ENCODE assay signal across 29 cellular contexts in the genomic region with DNA sequence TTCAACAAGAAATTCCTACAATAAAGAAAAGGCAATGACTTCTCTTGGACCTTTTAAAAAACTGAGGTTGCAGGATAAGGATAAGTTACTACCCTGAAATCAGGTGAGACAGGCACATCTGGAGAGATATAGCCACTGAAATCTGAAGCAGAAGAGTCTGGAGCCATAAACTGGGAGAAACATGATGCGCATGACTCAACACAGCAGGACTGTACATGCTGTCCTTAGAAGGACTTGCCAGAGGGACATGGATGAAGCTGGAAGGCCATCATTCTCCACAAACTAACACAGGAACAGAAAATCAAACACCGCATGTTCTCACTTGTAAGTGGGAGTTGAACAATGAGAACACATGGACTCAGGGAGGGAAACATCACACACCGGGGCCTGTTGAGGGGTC.
"Had no signal": no experiment of that assay in that cellular context is flagged by ENCODE, and none has a peak within 500 bp of the region (broad histone marks: within the 10 kb centered on the region; RNA-seq: fewer than 3 reads in every experiment).

No MANE protein-coding gene starts in this region.

- H3K4me1 ChIP-seq: colonic mucosa, heart right ventricle, lower lobe of right lung, prostate gland, right atrium auricular region, testis, tibial artery had no signal

- DNase-seq: colonic mucosa; dermis blood vessel endothelial cell; effector memory CD4-positive, alpha-beta T cell; foreskin fibroblast; glutamatergic neuron; heart right ventricle; hippocampal formation; kidney glomerular epithelial cell; left colon; left ventricle myocardium superior; lower lobe of right lung; mucosa of descending colon; naive B cell; nucleus accumbens; stimulated activated CD4-positive, alpha-beta T cell treated with anti-CD3 and anti-CD28 coated beads, Interleukin-4, amount 100 ng/mL, for 4 hours; stimulated activated naive CD8-positive, alpha-beta T cell treated with anti-CD3 and anti-CD28 coated beads, Interleukin-15, Interleukin-2, amounts not matched to agents 100 U/mL and 50 U/mL, for 24 hours; substantia nigra; testis; tibial artery had no signal

- H3K9me3 ChIP-seq: prostate gland, testis had no signal

- H3K9me3 Mint-ChIP-seq: type B pancreatic cell had no signal

- ATAC-seq: esophagus mucosa; heart right ventricle; left colon; left ventricle myocardium superior; lower lobe of right lung; mucosa of descending colon; natural killer cell treated with Interleukin-12 subunit alpha and Interleukin-12 subunit beta and Interleukin-15 and Interleukin-18, amount 100 ng/mL, for 72 hours; sciatic nerve; stimulated activated memory B cell treated with anti-CD40 and anti-IgM and Interleukin-4, amounts not matched to agents 10 μg/mL and 1 μg/mL and 100 μg/mL, for 72 hours; stimulated activated naive CD8-positive, alpha-beta T cell treated with anti-CD3 and anti-CD28 coated beads, Interleukin-15, Interleukin-2, amounts not matched to agents 100 U/mL and 50 U/mL, for 24 hours had no signal

- H3K27ac Mint-ChIP-seq: memory B cell; mesothelial cell of epicardium; naive B cell; natural killer cell treated with Interleukin-12 subunit alpha and Interleukin-12 subunit beta and Interleukin-15 and Interleukin-18, amount 100 ng/mL, for 72 hours; stimulated activated memory B cell treated with anti-CD40 and anti-IgM and Interleukin-4, amounts not matched to agents 10 μg/mL and 1 μg/mL and 100 μg/mL, for 72 hours; type B pancreatic cell had no signal

- H3K4me1 Mint-ChIP-seq: memory B cell; mesothelial cell of epicardium; naive B cell; stimulated activated memory B cell treated with anti-CD40 and anti-IgM and Interleukin-4, amounts not matched to agents 10 μg/mL and 1 μg/mL and 100 μg/mL, for 72 hours had no signal

- FAIRE-seq: islet of Langerhans had no signal

- H3K36me3 Mint-ChIP-seq: memory B cell; mesothelial cell of epicardium; stimulated activated memory B cell treated with anti-CD40 and anti-IgM and Interleukin-4, amounts not matched to agents 10 μg/mL and 1 μg/mL and 100 μg/mL, for 72 hours; type B pancreatic cell had no signal

- H3K27ac ChIP-seq: colonic mucosa, heart right ventricle, lower lobe of right lung, prostate gland, right atrium auricular region, testis, tibial artery had no signal

- H3K36me3 ChIP-seq: colonic mucosa, heart right ventricle, lower lobe of right lung, prostate gland, right atrium auricular region, tibial artery had no signal

- H3K4me3 Mint-ChIP-seq: memory B cell; mesothelial cell of epicardium; naive B cell; natural killer cell treated with Interleukin-12 subunit alpha and Interleukin-12 subunit beta and Interleukin-15 and Interleukin-18, amount 100 ng/mL, for 72 hours; stimulated activated memory B cell treated with anti-CD40 and anti-IgM and Interleukin-4, amounts not matched to agents 10 μg/mL and 1 μg/mL and 100 μg/mL, for 72 hours; type B pancreatic cell had no signal

- H3K4me3 ChIP-seq: colonic mucosa, heart right ventricle, lower lobe of right lung, mucosa of descending colon, prostate gland, right atrium auricular region, testis, tibial artery had no signal

- H3K27me3 Mint-ChIP-seq: memory B cell; naive B cell; natural killer cell treated with Interleukin-12 subunit alpha and Interleukin-12 subunit beta and Interleukin-15 and Interleukin-18, amount 100 ng/mL, for 72 hours; stimulated activated memory B cell treated with anti-CD40 and anti-IgM and Interleukin-4, amounts not matched to agents 10 μg/mL and 1 μg/mL and 100 μg/mL, for 72 hours had no signal

- H3K27me3 ChIP-seq: colonic mucosa, right atrium auricular region, testis, tibial artery had no signal
